In the genomic region with DNA sequence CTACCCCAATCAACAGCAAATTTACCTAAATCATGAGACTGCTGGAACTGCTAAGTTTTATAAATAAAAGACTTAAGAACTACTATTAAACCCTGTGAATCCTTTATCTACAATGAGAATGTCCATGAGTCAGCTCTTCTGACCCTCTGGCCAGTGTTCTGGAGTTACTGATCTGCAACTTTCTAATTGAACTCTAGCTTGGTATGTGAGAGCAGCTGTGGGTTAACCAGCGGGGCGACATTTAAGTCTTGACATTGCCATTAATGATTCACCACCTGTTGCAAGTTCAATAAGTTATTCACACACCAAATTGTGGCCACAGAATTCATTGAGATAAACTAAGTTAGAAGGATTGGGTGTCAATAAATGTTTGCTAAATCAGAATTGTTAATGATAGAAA, we compare ENCODE assay signal across 27 cellular contexts.
DNase-seq lines count a peak whose midpoint lies in the region; ATAC-seq and TF ChIP-seq lines count a peak whose summit lies in the region.
"Had no signal": no experiment of that assay in that cellular context is flagged by ENCODE, and none has a peak within 500 bp of the region (broad histone marks: within the 10 kb centered on the region; RNA-seq: fewer than 3 reads in every experiment).

No MANE protein-coding gene starts in this region.

- H3K4me3 ChIP-seq in GM23338 (no peak overlapping the region), endodermal cell (ENCODE audit: low read length) (no peak overlapping the region), retinal pigment epithelial cell (ENCODE audit: low read length) (no peak overlapping the region)

- H3K9me3 ChIP-seq in endodermal cell (ENCODE audit: control insufficient read depth, low read length): no peaks in the 10 kb centered on the region
- H3K9me3 ChIP-seq: SK-N-SH had no signal

- H3K36me3 ChIP-seq in GM23338 (ENCODE audit: insufficient read depth): no peaks in the 10 kb centered on the region
- no peaks in the 10 kb centered on the region for H3K36me3 ChIP-seq in endodermal cell (ENCODE audit: control insufficient read depth, insufficient read depth, low read length)

- H3K9me2 ChIP-seq in GM23338 (ENCODE audit: insufficient read depth): no peaks in the 10 kb centered on the region
- H3K9me2 ChIP-seq: SK-N-SH had no signal

- H3K4me1 Mint-ChIP-seq in GM23338: peaks cover 29% of the 10 kb centered on the region
- peaks cover 18% of the 10 kb centered on the region for H3K4me1 Mint-ChIP-seq in endodermal cell
- no peaks in the 10 kb centered on the region for H3K4me1 Mint-ChIP-seq in activated T-cell treated with anti-CD3 and anti-CD28 coated beads, Interleukin-2, amount 50 U/mL, for 4 hours (ENCODE audit: low read depth)
- H3K4me1 Mint-ChIP-seq: activated CD8-positive, alpha-beta memory T cell treated with anti-CD3 and anti-CD28 coated beads, Interleukin-2, amount 10 ng/mL, durations not matched to agents 7 days and 5 days; B cell; naive thymus-derived CD8-positive, alpha-beta T cell had no signal

- no peak overlapping the region for H2AFZ ChIP-seq in GM23338

- no peaks in the 10 kb centered on the region for H3K27me3 Mint-ChIP-seq in GM23338 (ENCODE audit: insufficient read depth, low read depth, poor library complexity)
- H3K27me3 Mint-ChIP-seq in endodermal cell (ENCODE audit: insufficient read depth): no peaks in the 10 kb centered on the region
- no peaks in the 10 kb centered on the region for H3K27me3 Mint-ChIP-seq in activated T-cell treated with anti-CD3 and anti-CD28 coated beads, Interleukin-2, amount 50 U/mL, for 4 hours (ENCODE audit: low read depth)
- H3K27me3 Mint-ChIP-seq: activated CD8-positive, alpha-beta memory T cell treated with anti-CD3 and anti-CD28 coated beads, Interleukin-2, amount 10 ng/mL, durations not matched to agents 7 days and 5 days; B cell; brain; naive thymus-derived CD8-positive, alpha-beta T cell had no signal

- H3K27ac ChIP-seq in GM23338 (ENCODE audit: low read depth) (no peak overlapping the region), endodermal cell (ENCODE audit: low read depth, low read length) (no peak overlapping the region)

- no peaks in the 10 kb centered on the region for H3K36me3 Mint-ChIP-seq in GM23338 (ENCODE audit: low read depth)
- H3K36me3 Mint-ChIP-seq in endodermal cell (ENCODE audit: low read depth): no peaks in the 10 kb centered on the region
- no peaks in the 10 kb centered on the region for H3K36me3 Mint-ChIP-seq in activated T-cell treated with anti-CD3 and anti-CD28 coated beads, Interleukin-2, amount 50 U/mL, for 4 hours (ENCODE audit: insufficient read depth)
- H3K36me3 Mint-ChIP-seq: activated CD8-positive, alpha-beta memory T cell treated with anti-CD3 and anti-CD28 coated beads, Interleukin-2, amount 10 ng/mL, durations not matched to agents 7 days and 5 days; brain; mesothelial cell of epicardium; naive thymus-derived CD8-positive, alpha-beta T cell had no signal

- no peak for TF ChIP-seq CTCF in GM23338 (conservative IDR thresholded peaks at IDR 0.05; ENCODE audit: low read depth in 2 of 2)
- no peak for TF ChIP-seq CTCF in endodermal cell (conservative IDR thresholded peaks at IDR 0.05)
- TF ChIP-seq CTCF in retinal pigment epithelial cell (conservative IDR thresholded peaks at IDR 0.05; ENCODE audit: low read depth, low read length): no peak

- H3K9ac ChIP-seq in endodermal cell (ENCODE audit: extremely low read depth, low read length, poor library complexity, severe bottlenecking): no peak overlapping the region
- H3K9ac ChIP-seq: SK-N-SH had no signal

- 97 to 100% methylated on average over 1 to 2 of the region's 2 CpGs for WGBS in endodermal cell (ENCODE audit: insufficient coverage in 1 of 2, insufficient read length in 1 of 2), 2 experiments

- H3K9me3 Mint-ChIP-seq in GM23338 (no peaks in the 10 kb centered on the region), endodermal cell (no peaks in the 10 kb centered on the region)
- H3K9me3 Mint-ChIP-seq in activated T-cell treated with anti-CD3 and anti-CD28 coated beads, Interleukin-2, amount 50 U/mL, for 4 hours: peaks cover 10% of the 10 kb centered on the region
- H3K9me3 Mint-ChIP-seq: brain, mesothelial cell of epicardium had no signal

- H3K4me3 Mint-ChIP-seq in GM23338: no peak overlapping the region
- H3K4me3 Mint-ChIP-seq in endodermal cell: no peak overlapping the region
- H3K4me3 Mint-ChIP-seq in activated T-cell treated with anti-CD3 and anti-CD28 coated beads, Interleukin-2, amount 50 U/mL, for 4 hours: no peak overlapping the region
- H3K4me3 Mint-ChIP-seq: activated CD8-positive, alpha-beta memory T cell treated with anti-CD3 and anti-CD28 coated beads, Interleukin-2, amount 10 ng/mL, durations not matched to agents 7 days and 5 days; B cell; brain; mesothelial cell of epicardium; naive thymus-derived CD8-positive, alpha-beta T cell had no signal

- H3K4me1 ChIP-seq in GM23338 (ENCODE audit: insufficient read depth): peaks cover 4% of the 10 kb centered on the region
- H3K4me1 ChIP-seq in endodermal cell (ENCODE audit: control insufficient read depth, insufficient read depth, low read length): no peaks in the 10 kb centered on the region

- no peaks in the 10 kb centered on the region for H3K27me3 ChIP-seq in GM23338 (ENCODE audit: insufficient read depth)
- H3K27me3 ChIP-seq in endodermal cell (ENCODE audit: control insufficient read depth, insufficient read depth, low read length, poor library complexity, severe bottlenecking): no peaks in the 10 kb centered on the region

- H3K79me2 ChIP-seq in GM23338 (replicated peaks; ENCODE audit: insufficient read depth): no peaks in the 10 kb centered on the region

- H4K20me1 ChIP-seq in GM23338 (replicated peaks; ENCODE audit: insufficient read depth): no peaks in the 10 kb centered on the region

- H3K27ac Mint-ChIP-seq in GM23338: peak overlapping the region; percentile 24; the same call in 1 of the 2 replicates
- H3K27ac Mint-ChIP-seq in endodermal cell: peak overlapping the region; percentile 4
- H3K27ac Mint-ChIP-seq: activated CD8-positive, alpha-beta memory T cell treated with anti-CD3 and anti-CD28 coated beads, Interleukin-2, amount 10 ng/mL, durations not matched to agents 7 days and 5 days; B cell; brain; mesothelial cell of epicardium; naive thymus-derived CD8-positive, alpha-beta T cell had no signal

- DNase-seq in GM23338 (ENCODE audit: low spot score) (no peak), endodermal cell (no peak), kidney tubule cell (ENCODE audit: low spot score) (peak; percentile 90), retinal pigment epithelial cell (ENCODE audit: low read depth) (peak; percentile 5), HPDE6-E6E7 (ENCODE audit: extremely low spot score) (no peak), NCI-H345 treated with DMSO at 0.1 percent for 48 hours (lab: John Stamatoyannopoulos, UW; ENCODE audit: unreplicated experiment) (no peak)
- no peak for DNase-seq in activated T-cell treated with anti-CD3 and anti-CD28 coated beads, Interleukin-2, amount 50 U/mL, for 4 hours
- DNase-seq: activated CD4-positive, alpha-beta T cell treated with anti-CD3 and anti-CD28 coated beads, Interleukin-2, amount 50 U/mL, for 4 hours; activated CD8-positive, alpha-beta memory T cell treated with anti-CD3 and anti-CD28 coated beads, Interleukin-2, amount 10 ng/mL, durations not matched to agents 7 days and 5 days; activated T-cell treated with anti-CD3 and anti-CD28 coated beads, Interleukin-2, amount 50 U/mL, for 48 hours; dermis blood vessel endothelial cell; DMS79; HCEC 1CT; left ventricle myocardium superior; MM.1S; naive thymus-derived CD8-positive, alpha-beta T cell; NCI-H1105 treated with DMSO at 0.1 percent for 48 hours; NCI-H1930; NCI-H524 treated with DMSO at 0.1 percent for 48 hours; PC-3; SK-N-SH; small intestine; stimulated activated naive CD4-positive, alpha-beta T cell treated with Interleukin-2 at 50 U/mL for 16 hours had no signal

- H3K4me2 ChIP-seq in GM23338: no peak overlapping the region
- H3K4me2 ChIP-seq: SK-N-SH had no signal

- H3F3A ChIP-seq in GM23338 (replicated peaks; ENCODE audit: low read depth): no peaks in the 10 kb centered on the region

- ATAC-seq in GM23338: no peak
- no peak for ATAC-seq in activated T-cell treated with anti-CD3 and anti-CD28 coated beads, Interleukin-2, amount 50 U/mL, for 4 hours
- ATAC-seq: activated CD8-positive, alpha-beta memory T cell treated with anti-CD3 and anti-CD28 coated beads, Interleukin-2, amount 10 ng/mL, durations not matched to agents 7 days and 5 days; HepG2; left ventricle myocardium superior; naive thymus-derived CD8-positive, alpha-beta T cell; PC-3 had no signal

TF ChIP-seq in GM23338, 12 proteins besides CTCF, POLR2A, EP300 and RAD21:
- no peak for TF ChIP-seq ETS1 (IDR thresholded peaks at IDR 0.05)

Comparison
In these comparisons a context has a peak if more than half of its experiments do, and no peak if none do; other contexts are left out.
1. DNase-seq: peak in kidney tubule cell (single experiment) and retinal pigment epithelial cell (single experiment); none in GM23338 (single experiment), endodermal cell (single experiment), HPDE6-E6E7 (single experiment), NCI-H345 treated with DMSO at 0.1 percent for 48 hours (single experiment) and activated T-cell treated with anti-CD3 and anti-CD28 coated beads, Interleukin-2, amount 50 U/mL, for 4 hours (single experiment).